Comparison of ENCODE assay signal across 2 cellular contexts in genomic region chr7:129862672-129863071, GRCh38.
TF ChIP-seq lines count a peak whose summit lies in the region.

No MANE protein-coding gene starts in this region.

TF ChIP-seq in HCT116, 20 proteins besides CTCF, POLR2A, EP300 and RAD21 (continued from another document):
- TF ChIP-seq CEBPB (IDR thresholded peaks at IDR 0.05; ENCODE audit: low read depth) (no peak), JUND (IDR thresholded peaks at IDR 0.05) (no peak), ATF3 (IDR thresholded peaks at IDR 0.05) (no peak), SIN3A (IDR thresholded peaks at IDR 0.05; ENCODE audit: low read depth) (no peak), EGR1 (IDR thresholded peaks at IDR 0.05; ENCODE audit: low read depth) (no peak), EZH2phosphoT487 (IDR thresholded peaks at IDR 0.05; ENCODE audit: borderline replicate concordance) (no peak), YY1 (IDR thresholded peaks at IDR 0.05; ENCODE audit: extremely low read depth, insufficient replicate concordance, low read depth, low read length) (no peak), ZNF274 (IDR thresholded peaks at IDR 0.05; ENCODE audit: low read depth, low read length) (no peak), ZFX (IDR thresholded peaks at IDR 0.05) (no peak), TCF7L2 (IDR thresholded peaks at IDR 0.05; ENCODE audit: borderline replicate concordance, extremely low read depth, insufficient read depth, insufficient read length) (no peak), FOSL1 (IDR thresholded peaks at IDR 0.05; ENCODE audit: low read depth) (no peak), CBX3 (IDR thresholded peaks at IDR 0.05; ENCODE audit: low read depth) (no peak), POLR2AphosphoS5 (IDR thresholded peaks at IDR 0.05; ENCODE audit: low read depth, low read length) (no peak)

TF ChIP-seq in K562, 482 proteins besides CTCF, POLR2A, EP300 and RAD21 (continued from another document):
- TF ChIP-seq GATAD2B (IDR thresholded peaks at IDR 0.05; ENCODE audit: borderline replicate concordance): no peak
- no peak for TF ChIP-seq IFI16 (CRISPR knock-in tag; IDR thresholded peaks at IDR 0.05)
- no peak for TF ChIP-seq ZNF551 (CRISPR knock-in tag; IDR thresholded peaks at IDR 0.05)
- no peak for TF ChIP-seq LARP7 (IDR thresholded peaks at IDR 0.05)
- TF ChIP-seq, protein P1, sequence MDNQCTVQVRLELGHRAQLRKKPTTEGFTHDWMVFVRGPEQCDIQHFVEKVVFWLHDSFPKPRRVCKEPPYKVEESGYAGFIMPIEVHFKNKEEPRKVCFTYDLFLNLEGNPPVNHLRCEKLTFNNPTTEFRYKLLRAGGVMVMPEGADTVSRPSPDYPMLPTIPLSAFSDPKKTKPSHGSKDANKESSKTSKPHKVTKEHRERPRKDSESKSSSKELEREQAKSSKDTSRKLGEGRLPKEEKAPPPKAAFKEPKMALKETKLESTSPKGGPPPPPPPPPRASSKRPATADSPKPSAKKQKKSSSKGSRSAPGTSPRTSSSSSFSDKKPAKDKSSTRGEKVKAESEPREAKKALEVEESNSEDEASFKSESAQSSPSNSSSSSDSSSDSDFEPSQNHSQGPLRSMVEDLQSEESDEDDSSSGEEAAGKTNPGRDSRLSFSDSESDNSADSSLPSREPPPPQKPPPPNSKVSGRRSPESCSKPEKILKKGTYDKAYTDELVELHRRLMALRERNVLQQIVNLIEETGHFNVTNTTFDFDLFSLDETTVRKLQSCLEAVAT (IDR thresholded peaks at IDR 0.05): no peak
- 0 out of 2 replicates have a peak, but pooled peaks have one; percentile 32 for TF ChIP-seq HDGF (IDR thresholded peaks at IDR 0.05)
- TF ChIP-seq WHSC1 (IDR thresholded peaks at IDR 0.05; ENCODE audit: low read length): peak; percentile 11
